ENCODE assay signal across 8 cellular contexts in genomic region chr14:105475269-105475915, GRCh38. TPM values are rescaled to one million over a fixed set of nuclear protein-coding genes. Genes with fewer than 3 reads are reported as not detected.
A peak's percentile ranks its signal among the peaks of the same experiment; 100 is the strongest.
DNase-seq lines count a peak whose midpoint lies in the region; ATAC-seq and TF ChIP-seq lines count a peak whose summit lies in the region.

No MANE protein-coding gene starts in this region.

- H3K4me1 ChIP-seq in DOHH2 (ENCODE audit: control insufficient read depth, low read length) = peaks cover 28% of the 10 kb centered on the region

- no peaks in the 10 kb centered on the region for H3K36me3 ChIP-seq in DOHH2 (ENCODE audit: control insufficient read depth, low read length)

- H3K27ac Mint-ChIP-seq in osteocyte (ENCODE audit: unreplicated experiment) = peak overlapping the region; percentile 89

- peaks cover 4% of the 10 kb centered on the region; the same call in 1 of the 2 replicates for H3F3A ChIP-seq in DOHH2 (ENCODE audit: control insufficient read depth, insufficient read depth)

- peak overlapping the region; percentile 77 for H3K4me3 Mint-ChIP-seq in osteocyte (ENCODE audit: unreplicated experiment)

- H3K27ac ChIP-seq in DOHH2 (ENCODE audit: low read depth, low read length) (no peak overlapping the region), RWPE1 (peak overlapping the region; percentile 100)

- H4K20me1 ChIP-seq in DOHH2 (ENCODE audit: control insufficient read depth, insufficient read depth, low read depth, low read length) = no peaks in the 10 kb centered on the region

- no peaks in the 10 kb centered on the region for H3K9me2 ChIP-seq in DOHH2 (replicated peaks; ENCODE audit: control insufficient read depth, low read length)

- H3K9me3 ChIP-seq in DOHH2 (ENCODE audit: control insufficient read depth, insufficient read depth, low read length) = no peaks in the 10 kb centered on the region

- peaks cover 2% of the 10 kb centered on the region for H3K36me3 Mint-ChIP-seq in osteocyte (ENCODE audit: unreplicated experiment)

- H3K4me3 ChIP-seq in DOHH2 (ENCODE audit: low read length) (peak overlapping the region; percentile 67), fibroblast of mammary gland (ENCODE audit: control insufficient read depth, low read depth, low read length) (peak overlapping the region; percentile 45)

- peak; percentile 71 for DNase-seq in RWPE1 (ENCODE audit: low spot score)
- DNase-seq in fibroblast of mammary gland (ENCODE audit: low read depth) = peak; percentile 26
- no peak for DNase-seq in osteocyte (ENCODE audit: extremely low spot score, unreplicated experiment)
- DNase-seq in activated CD4-positive, CD25-positive, alpha-beta regulatory T cell (lab: John Stamatoyannopoulos, UW) = no peak
- DNase-seq in NCI-H1436 (lab: John Stamatoyannopoulos, UW) = no peak

- H3K9me3 Mint-ChIP-seq in osteocyte (ENCODE audit: unreplicated experiment) = no peaks in the 10 kb centered on the region

- no peaks in the 10 kb centered on the region for H3K27me3 Mint-ChIP-seq in osteocyte (ENCODE audit: unreplicated experiment)

- CTCF ChIA-PET in RWPE1 (lab: Yijun Ruan, JAX) = interaction anchor here (1.1 to 1.5 kb wide), 2 partner anchors 15 to 53 kb away, joined by 4 to 10 read pairs; no protein-coding TSS in a partner anchor

- peak overlapping the region; percentile 79 for H3K4me2 ChIP-seq in DOHH2 (ENCODE audit: low read length)

- ATAC-seq in GM19351 (IDR thresholded peaks at IDR 0.05; ENCODE audit: unreplicated experiment) (no peak), HG02610 (IDR thresholded peaks at IDR 0.05; ENCODE audit: unreplicated experiment) (no peak)

- peaks cover 46% of the 10 kb centered on the region for H3K27me3 ChIP-seq in DOHH2 (ENCODE audit: control insufficient read depth, low read length)

- H3K79me2 ChIP-seq in DOHH2 (ENCODE audit: control insufficient read depth, low read length) = no peaks in the 10 kb centered on the region

- POLR2A ChIA-PET in RWPE1 (lab: Yijun Ruan, JAX; ENCODE audit: low non-redundant PET) = interaction anchor here (0.7 kb wide), 1 partner anchor 508 kb away, joined by 3 read pairs; no protein-coding TSS in a partner anchor

- peaks cover 52% of the 10 kb centered on the region for H3K4me1 Mint-ChIP-seq in osteocyte (ENCODE audit: unreplicated experiment)

- no peak for TF ChIP-seq CTCF in DOHH2 (IDR thresholded peaks at IDR 0.05; ENCODE audit: low read depth, low read length, poor library complexity, severe bottlenecking)
- no peak for TF ChIP-seq CTCF in RWPE1 (conservative IDR thresholded peaks at IDR 0.05; ENCODE audit: low read depth)
- TF ChIP-seq CTCF in fibroblast of mammary gland (conservative IDR thresholded peaks at IDR 0.05; ENCODE audit: control insufficient read depth, insufficient read depth, low read depth, low read length) = no peak
- no peak for TF ChIP-seq CTCF in osteocyte (IDR thresholded peaks at IDR 0.05)

RNA-seq across cellular contexts. Expression of gene CRIP2, which starts 0.8 kb away (rescaled TPM):
- total RNA-seq in osteocyte = 183 and 191 TPM in 2 replicates

RNA-seq across cellular contexts. Expression of gene CRIP1, which starts 11.3 kb away (rescaled TPM):
- 31.0 and 34.1 TPM in 2 replicates for total RNA-seq in osteocyte

RNA-seq across cellular contexts. Expression of gene TEDC1, which starts 15.7 kb away (rescaled TPM):
- 8.4 and 11.0 TPM in 2 replicates for total RNA-seq in osteocyte

RNA-seq across cellular contexts. Expression of gene TMEM121, which starts 51.0 kb away (rescaled TPM):
- 3.3 and 3.6 TPM in 2 replicates for total RNA-seq in osteocyte

RNA-seq across cellular contexts. Expression of gene MTA1, which starts 55.8 kb away (rescaled TPM):
- total RNA-seq in osteocyte = 122 and 132 TPM in 2 replicates

Comparison
In these comparisons a context has a peak if more than half of its experiments do, and no peak if none do; other contexts are left out.
1. DNase-seq: peak in RWPE1 (single experiment) and fibroblast of mammary gland (single experiment); none in osteocyte (single experiment), activated CD4-positive, CD25-positive, alpha-beta regulatory T cell (0 of 4) and NCI-H1436 (single experiment).